Comparison of ENCODE assay signal across 26 cellular contexts in the genomic region with DNA sequence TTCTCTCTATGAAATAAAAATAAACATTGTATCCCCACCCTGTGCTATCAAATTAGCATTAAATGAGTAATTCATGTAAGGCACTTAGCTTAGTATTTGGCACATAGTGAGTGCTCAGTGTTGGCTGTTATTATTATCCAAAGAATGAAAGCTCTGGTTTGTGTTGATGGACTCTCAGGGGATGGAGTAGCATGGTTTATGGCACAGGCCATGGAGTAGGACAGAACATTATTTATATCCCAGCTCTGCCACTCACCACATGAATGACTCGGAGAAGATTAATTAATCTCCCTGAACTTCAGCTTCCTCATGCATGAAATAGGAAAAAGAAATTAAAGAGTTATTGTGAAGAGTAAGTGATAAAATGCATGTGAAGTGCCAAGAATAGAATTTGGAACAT.
"Had no signal": no experiment of that assay in that cellular context is flagged by ENCODE, and none has a peak within 500 bp of the region (broad histone marks: within the 10 kb centered on the region; RNA-seq: fewer than 3 reads in every experiment).

No MANE protein-coding gene starts in this region.

- H3K4me1 Mint-ChIP-seq: activated CD4-positive, alpha-beta T cell treated with anti-CD3 and anti-CD28 coated beads, Interleukin-2, amount 10 ng/mL, durations not matched to agents 7 days and 5 days; activated CD8-positive, alpha-beta memory T cell treated with anti-CD3 and anti-CD28 coated beads, Interleukin-2, amount 10 ng/mL, durations not matched to agents 7 days and 5 days; activated naive CD4-positive, alpha-beta T cell treated with anti-CD3 and anti-CD28 coated beads, Interleukin-2, amount 10 ng/mL, durations not matched to agents 7 days and 5 days; activated naive CD8-positive, alpha-beta T cell treated with anti-CD3 and anti-CD28 coated beads, Interleukin-2, amount 50 U/mL, for 24 hours had no signal

- H2AFZ ChIP-seq: PC-9 had no signal

- H3K27ac Mint-ChIP-seq: activated CD4-positive, alpha-beta memory T cell treated with anti-CD3 and anti-CD28 coated beads for 36 hours; activated CD4-positive, alpha-beta T cell treated with anti-CD3 and anti-CD28 coated beads, Interleukin-2, amount 10 ng/mL, durations not matched to agents 7 days and 5 days; activated CD8-positive, alpha-beta memory T cell treated with anti-CD3 and anti-CD28 coated beads, Interleukin-2, amount 10 ng/mL, durations not matched to agents 7 days and 5 days; activated naive CD4-positive, alpha-beta T cell treated with anti-CD3 and anti-CD28 coated beads, Interleukin-2, amount 10 ng/mL, durations not matched to agents 7 days and 5 days; activated naive CD8-positive, alpha-beta T cell; activated naive CD8-positive, alpha-beta T cell treated with anti-CD3 and anti-CD28 coated beads, Interleukin-2, amount 50 U/mL, for 24 hours; T-helper 1 cell treated with Interleukin-12 subunit alpha and Interleukin-12 subunit beta and Interleukin-4 antibody, amounts not matched to agents 30 μg/mL and 1 μg/mL, for 36 hours; T-helper 2 cell treated with Interferon-gamma antibody and Interleukin-4, amounts not matched to agents 5 μg/mL and 100 μg/mL, for 36 hours had no signal

- H3K27me3 ChIP-seq: brain microvascular endothelial cell had no signal

- ATAC-seq: activated CD8-positive, alpha-beta memory T cell treated with anti-CD3 and anti-CD28 coated beads, Interleukin-2, amount 10 ng/mL, durations not matched to agents 7 days and 5 days; activated naive CD8-positive, alpha-beta T cell treated with anti-CD3 and anti-CD28 coated beads, Interleukin-2, amount 50 U/mL, for 24 hours; K562; Right ventricle myocardium inferior had no signal

- H3K4me2 ChIP-seq: PC-9 had no signal

- H3K4me3 Mint-ChIP-seq: activated CD4-positive, alpha-beta memory T cell treated with anti-CD3 and anti-CD28 coated beads for 36 hours; activated CD4-positive, alpha-beta T cell treated with anti-CD3 and anti-CD28 coated beads, Interleukin-2, amount 10 ng/mL, durations not matched to agents 7 days and 5 days; activated CD8-positive, alpha-beta memory T cell treated with anti-CD3 and anti-CD28 coated beads, Interleukin-2, amount 10 ng/mL, durations not matched to agents 7 days and 5 days; activated naive CD4-positive, alpha-beta T cell treated with anti-CD3 and anti-CD28 coated beads, Interleukin-2, amount 10 ng/mL, durations not matched to agents 7 days and 5 days; activated naive CD8-positive, alpha-beta T cell; activated naive CD8-positive, alpha-beta T cell treated with anti-CD3 and anti-CD28 coated beads, Interleukin-2, amount 50 U/mL, for 24 hours; T-helper 1 cell treated with Interleukin-12 subunit alpha and Interleukin-12 subunit beta and Interleukin-4 antibody, amounts not matched to agents 30 μg/mL and 1 μg/mL, for 36 hours; T-helper 2 cell treated with Interferon-gamma antibody and Interleukin-4, amounts not matched to agents 5 μg/mL and 100 μg/mL, for 36 hours had no signal

- H3K9me3 Mint-ChIP-seq: activated CD4-positive, alpha-beta memory T cell treated with anti-CD3 and anti-CD28 coated beads for 36 hours; activated CD4-positive, alpha-beta T cell treated with anti-CD3 and anti-CD28 coated beads, Interleukin-2, amount 10 ng/mL, durations not matched to agents 7 days and 5 days; activated naive CD4-positive, alpha-beta T cell treated with anti-CD3 and anti-CD28 coated beads, Interleukin-2, amount 10 ng/mL, durations not matched to agents 7 days and 5 days; activated naive CD8-positive, alpha-beta T cell treated with anti-CD3 and anti-CD28 coated beads, Interleukin-2, amount 50 U/mL, for 24 hours; T-helper 1 cell treated with Interleukin-12 subunit alpha and Interleukin-12 subunit beta and Interleukin-4 antibody, amounts not matched to agents 30 μg/mL and 1 μg/mL, for 36 hours; T-helper 2 cell treated with Interferon-gamma antibody and Interleukin-4, amounts not matched to agents 5 μg/mL and 100 μg/mL, for 36 hours had no signal

- H3K27ac ChIP-seq: brain microvascular endothelial cell, PC-9, RWPE1 had no signal

- H3K4me3 ChIP-seq: K562, PC-9 had no signal

- H3K36me3 ChIP-seq: brain microvascular endothelial cell had no signal

- H3K27me3 Mint-ChIP-seq: activated CD4-positive, alpha-beta memory T cell treated with anti-CD3 and anti-CD28 coated beads for 36 hours; activated CD4-positive, alpha-beta T cell treated with anti-CD3 and anti-CD28 coated beads, Interleukin-2, amount 10 ng/mL, durations not matched to agents 7 days and 5 days; activated CD8-positive, alpha-beta memory T cell treated with anti-CD3 and anti-CD28 coated beads, Interleukin-2, amount 10 ng/mL, durations not matched to agents 7 days and 5 days; activated naive CD4-positive, alpha-beta T cell treated with anti-CD3 and anti-CD28 coated beads, Interleukin-2, amount 10 ng/mL, durations not matched to agents 7 days and 5 days; activated naive CD8-positive, alpha-beta T cell treated with anti-CD3 and anti-CD28 coated beads, Interleukin-2, amount 50 U/mL, for 24 hours had no signal

- DNase-seq: activated CD4-positive, alpha-beta memory T cell treated with anti-CD3 and anti-CD28 coated beads for 36 hours; activated CD4-positive, alpha-beta T cell treated with anti-CD3 and anti-CD28 coated beads, Interleukin-2, amount 10 ng/mL, durations not matched to agents 7 days and 5 days; activated CD8-positive, alpha-beta memory T cell treated with anti-CD3 and anti-CD28 coated beads for 24 hours; activated CD8-positive, alpha-beta memory T cell treated with anti-CD3 and anti-CD28 coated beads, Interleukin-2, amount 10 ng/mL, durations not matched to agents 7 days and 5 days; activated CD8-positive, alpha-beta memory T cell treated with anti-CD3 and anti-CD28 coated beads, Interleukin-2, amount 50 U/mL, for 48 hours; activated effector memory CD4-positive, alpha-beta T cell treated with Interleukin-2 at 50 U/mL for 16 hours; activated naive CD4-positive, alpha-beta T cell treated with anti-CD3 and anti-CD28 coated beads, Interleukin-2, amount 10 ng/mL, durations not matched to agents 7 days and 5 days; activated naive CD8-positive, alpha-beta T cell treated with anti-CD3 and anti-CD28 coated beads, Interleukin-2, amount 50 U/mL, for 24 hours; activated T-cell treated with anti-CD3 and anti-CD28 coated beads, Interleukin-2, amount 50 U/mL, for 48 hours; amniotic stem cell; aorta; brain microvascular endothelial cell; central memory CD4-positive, alpha-beta T cell; NCI-H1092 treated with DMSO at 0.1 percent for 48 hours; NCI-H146; NCI-H187; NCI-H2081 treated with DMSO at 0.1 percent for 48 hours; NCI-H226; NCI-H446 treated with DMSO at 0.1 percent for 48 hours; PC-9 had no signal

- H3K36me3 Mint-ChIP-seq: activated CD4-positive, alpha-beta memory T cell treated with anti-CD3 and anti-CD28 coated beads for 36 hours; activated CD8-positive, alpha-beta memory T cell treated with anti-CD3 and anti-CD28 coated beads, Interleukin-2, amount 10 ng/mL, durations not matched to agents 7 days and 5 days; activated naive CD4-positive, alpha-beta T cell treated with anti-CD3 and anti-CD28 coated beads, Interleukin-2, amount 10 ng/mL, durations not matched to agents 7 days and 5 days; activated naive CD8-positive, alpha-beta T cell had no signal
